13 cellular contexts compared by ENCODE assay signal in the genomic region with DNA sequence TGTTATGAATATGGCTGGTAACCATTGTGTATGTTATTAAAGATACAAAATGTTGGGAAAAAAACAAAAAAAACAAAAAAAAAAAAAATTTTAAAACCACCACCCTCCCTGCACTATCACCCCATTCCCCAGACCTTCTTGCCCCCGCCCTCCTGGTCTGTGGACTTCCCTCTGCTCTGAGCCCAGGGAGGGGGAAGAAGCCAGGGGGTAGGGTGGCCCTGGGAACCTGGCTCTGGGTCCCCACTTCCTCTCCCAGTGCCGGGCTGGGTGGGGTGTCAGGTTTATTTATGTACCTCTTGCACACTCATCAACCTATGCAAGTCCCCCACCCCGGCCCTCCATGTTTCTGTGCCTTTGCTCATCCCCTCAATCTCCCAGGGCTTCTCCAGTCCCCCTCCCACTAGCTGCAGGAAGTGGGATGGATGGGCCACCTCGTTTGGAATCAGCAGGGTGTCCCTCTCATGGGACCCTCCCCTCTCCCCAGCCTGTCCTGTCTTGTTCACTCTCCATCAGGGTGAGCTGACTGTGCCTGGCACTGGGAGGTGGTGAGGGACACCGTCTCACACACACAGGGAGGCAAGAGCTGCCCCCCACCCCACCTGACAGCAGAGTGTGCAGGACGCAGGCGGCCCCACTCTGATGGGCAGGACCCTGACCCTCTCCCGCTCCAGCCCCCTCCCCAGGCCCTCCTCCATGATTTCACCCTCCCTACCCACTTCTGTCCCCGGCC. TPM values are rescaled to one million over a fixed set of nuclear protein-coding genes. Genes with fewer than 3 reads are reported as not detected.
DNase-seq lines count a peak whose midpoint lies in the region; ATAC-seq and TF ChIP-seq lines count a peak whose summit lies in the region.
"Had no signal": no experiment of that assay in that cellular context is flagged by ENCODE, and none has a peak within 500 bp of the region (broad histone marks: within the 10 kb centered on the region; RNA-seq: fewer than 3 reads in every experiment).

No MANE protein-coding gene starts in this region.

- 100% methylated on average over 2 of the region's 9 CpGs for WGBS in mammary epithelial cell (ENCODE audit: low coverage, missing lambda C conversion rate)

- H3K4me2 ChIP-seq in PC-3 (ENCODE audit: low read length) = no peak overlapping the region
- no peak overlapping the region for H3K4me2 ChIP-seq in mammary epithelial cell (ENCODE audit: insufficient read depth, low read depth, low read length)

- no peaks in the 10 kb centered on the region for H3K9me3 Mint-ChIP-seq in activated CD4-positive, alpha-beta T cell treated with anti-CD3 and anti-CD28 coated beads for 36 hours (ENCODE audit: low read depth)

- no peaks in the 10 kb centered on the region for H3K27me3 Mint-ChIP-seq in activated CD4-positive, alpha-beta T cell treated with anti-CD3 and anti-CD28 coated beads for 36 hours

- no peaks in the 10 kb centered on the region for H3F3A ChIP-seq in PC-3 (ENCODE audit: low read length, unreplicated experiment)

- H3K79me2 ChIP-seq in PC-3 (ENCODE audit: low read length) = peaks cover 8% of the 10 kb centered on the region
- H3K79me2 ChIP-seq in mammary epithelial cell (ENCODE audit: insufficient read depth, low read length) = peaks cover 14% of the 10 kb centered on the region

- no peak overlapping the region for H3K4me3 Mint-ChIP-seq in activated CD4-positive, alpha-beta T cell treated with anti-CD3 and anti-CD28 coated beads for 36 hours

- no peak for DNase-seq in activated CD4-positive, alpha-beta T cell treated with anti-CD3 and anti-CD28 coated beads for 36 hours
- no peak for DNase-seq in activated CD4-positive, alpha-beta T cell treated with anti-CD3 and anti-CD28 coated beads, Interleukin-2, amount 50 U/mL, for 1 hour
- DNase-seq in PC-3 (no peak), mammary epithelial cell (no peak), NCI-H226 (no peak), NCI-H1694 (lab: John Stamatoyannopoulos, UW) (no peak), KG1 (lab: John Stamatoyannopoulos, UW) (no peak)
- DNase-seq: 8988T, cortex of kidney, NCI-H1417 treated with DMSO at 0.1 percent for 48 hours, NCI-H510A, tibial artery had no signal

- no peaks in the 10 kb centered on the region for H4K20me1 ChIP-seq in PC-3 (ENCODE audit: low read length)
- H4K20me1 ChIP-seq in mammary epithelial cell (ENCODE audit: insufficient read depth, low read length) = no peaks in the 10 kb centered on the region

- H3K36me3 Mint-ChIP-seq in activated CD4-positive, alpha-beta T cell treated with anti-CD3 and anti-CD28 coated beads for 36 hours (ENCODE audit: low read depth) = peaks cover 33% of the 10 kb centered on the region

- H3K4me3 ChIP-seq in PC-3 (ENCODE audit: low read length) = no peak overlapping the region
- H3K4me3 ChIP-seq in mammary epithelial cell (replicated peaks in 1 of 3; ENCODE audit: insufficient read depth in 1 of 3, low read depth in 2 of 3, low read length in 3 of 3) = no peak overlapping the region
- H3K4me3 ChIP-seq in neutrophil (ENCODE audit: low read depth in 1 of 2, low read length in 1 of 2) = no peak overlapping the region
- H3K4me3 ChIP-seq: tibial artery had no signal

- BruUV-seq in PC-3 (replicated peaks; lab: Mats Ljungman, UMichigan) (TSS peak; percentile 23), mammary epithelial cell (replicated peaks; lab: Mats Ljungman, UMichigan) (TSS peak; percentile 50)

- intact Hi-C loops in activated CD4-positive, alpha-beta T cell treated with anti-CD3 and anti-CD28 coated beads for 36 hours (cut with DNase I, micrococcal nuclease) = no loop called here
- intact Hi-C loops in PC-3 (cut with micrococcal nuclease) = no loop called here
- intact Hi-C loops in mammary epithelial cell (cut with micrococcal nuclease) = no loop called here

- H3K9me3 ChIP-seq in PC-3 (ENCODE audit: low read length) (no peaks in the 10 kb centered on the region), mammary epithelial cell (replicated peaks; ENCODE audit: insufficient read depth, low read length) (no peaks in the 10 kb centered on the region), neutrophil (no peaks in the 10 kb centered on the region)
- H3K9me3 ChIP-seq: tibial artery had no signal

- in situ Hi-C loops in mammary epithelial cell (cut with MboI; ENCODE audit: low sequenced_read_pairs in 2 of 2) = no loop called here

- CTCF ChIA-PET in activated CD4-positive, alpha-beta T cell treated with anti-CD3 and anti-CD28 coated beads for 36 hours (lab: Charles Lee) = no interaction called here
- CTCF ChIA-PET in PC-3 (lab: Charles Lee) = no interaction called here
- CTCF ChIA-PET in mammary epithelial cell (lab: Charles Lee; ENCODE audit: low non-redundant PET) = no interaction called here

- H3K4me1 Mint-ChIP-seq in activated CD4-positive, alpha-beta T cell treated with anti-CD3 and anti-CD28 coated beads for 36 hours = peaks cover 6% of the 10 kb centered on the region

- H3K27ac ChIP-seq in PC-3 (ENCODE audit: low read length) (no peak overlapping the region), mammary epithelial cell (ENCODE audit: insufficient read depth, low read depth, low read length) (no peak overlapping the region), neutrophil (peak overlapping the region; percentile 44)
- H3K27ac ChIP-seq: tibial artery had no signal

- no peaks in the 10 kb centered on the region for H3K27me3 ChIP-seq in PC-3 (ENCODE audit: low read length)
- no peaks in the 10 kb centered on the region for H3K27me3 ChIP-seq in mammary epithelial cell (ENCODE audit: insufficient read depth, low read length)
- H3K27me3 ChIP-seq in neutrophil = no peaks in the 10 kb centered on the region
- H3K27me3 ChIP-seq: tibial artery had no signal

- no peak overlapping the region for H3K9ac ChIP-seq in PC-3 (ENCODE audit: low read length)
- H3K9ac ChIP-seq in mammary epithelial cell (ENCODE audit: insufficient read depth, low read length) = no peak overlapping the region

- dilution Hi-C loops in mammary epithelial cell (cut with HindIII; ENCODE audit: low sequenced_read_pairs) = no loop called here

- H3K27ac Mint-ChIP-seq in activated CD4-positive, alpha-beta T cell treated with anti-CD3 and anti-CD28 coated beads for 36 hours = peak overlapping the region; percentile 22

- H3K36me3 ChIP-seq in PC-3 (ENCODE audit: low read depth, low read length) (no peaks in the 10 kb centered on the region; the same call in none of the 2 replicates), mammary epithelial cell (ENCODE audit: insufficient read depth, low read length) (peaks cover 22% of the 10 kb centered on the region), neutrophil (peaks cover 99% of the 10 kb centered on the region)

- no peak for ATAC-seq in activated CD4-positive, alpha-beta T cell treated with anti-CD3 and anti-CD28 coated beads for 36 hours
- no peak for ATAC-seq in PC-3

- POLR2A ChIA-PET in activated CD4-positive, alpha-beta T cell treated with anti-CD3 and anti-CD28 coated beads for 36 hours (lab: Charles Lee) = no interaction called here
- POLR2A ChIA-PET in PC-3 (lab: Charles Lee; ENCODE audit: unreplicated experiment) = no interaction called here

- no peaks in the 10 kb centered on the region for H3K9me2 ChIP-seq in PC-3 (replicated peaks; ENCODE audit: low read length)

- TF ChIP-seq CTCF in PC-3 (conservative IDR thresholded peaks at IDR 0.05; ENCODE audit: low read depth, low read length) (no peak), mammary epithelial cell (conservative IDR thresholded peaks at IDR 0.05 in 1 of 2, IDR thresholded peaks at IDR 0.05 in 1 of 2; ENCODE audit: extremely low read depth in 1 of 2, insufficient read depth in 1 of 2, low read depth in 1 of 2, low read length in 2 of 2) (no peak), neutrophil (IDR thresholded peaks at IDR 0.05) (no peak)

- H2AFZ ChIP-seq in PC-3 (ENCODE audit: low read length) (no peak overlapping the region), mammary epithelial cell (ENCODE audit: low read depth, low read length) (no peak overlapping the region)

- H3K4me1 ChIP-seq in PC-3 (ENCODE audit: insufficient read depth, low read length) (peaks cover 5% of the 10 kb centered on the region; the same call in 1 of the 2 replicates), mammary epithelial cell (ENCODE audit: insufficient read depth, low read length) (peaks cover 21% of the 10 kb centered on the region), neutrophil (ENCODE audit: control insufficient read depth in 1 of 2, insufficient read depth in 1 of 2, low read depth in 1 of 2, low read length in 1 of 2) (peaks cover 3 to 5% of the 10 kb centered on the region in 2 experiments)

RNA-seq across cellular contexts. Expression of a gene that starts 5.9 kb away (rescaled TPM):
- total RNA-seq in activated CD4-positive, alpha-beta T cell treated with anti-CD3 and anti-CD28 coated beads for 36 hours = 10 to 100 TPM; 40.4 to 54.2 TPM
- total RNA-seq in PC-3 (2014; rRNA removed) (50.7 and 56.6 TPM in 2 replicates), mammary epithelial cell (10 to 100 TPM; 25.5 to 45.8 TPM)
- polyA plus RNA-seq in mammary epithelial cell = 54.0 TPM
- 26.5 TPM for polyA minus RNA-seq in mammary epithelial cell

RNA-seq across cellular contexts. Expression of a gene that starts 6.2 kb away (rescaled TPM):
- total RNA-seq in activated CD4-positive, alpha-beta T cell treated with anti-CD3 and anti-CD28 coated beads for 36 hours = 10 to 100 TPM; 24.0 to 34.6 TPM
- total RNA-seq in PC-3 (2014; rRNA removed) (17.0 and 30.1 TPM in 2 replicates), mammary epithelial cell (10 to 100 TPM; 19.5 to 29.3 TPM)
- 25.9 TPM for polyA plus RNA-seq in mammary epithelial cell
- 21.9 TPM for polyA minus RNA-seq in mammary epithelial cell

RNA-seq across cellular contexts. Expression of a gene that starts 21.6 kb away (rescaled TPM):
- 10 to 100 TPM; 69.1 to 69.3 TPM for total RNA-seq in activated CD4-positive, alpha-beta T cell treated with anti-CD3 and anti-CD28 coated beads for 36 hours
- 32.7 and 68.4 TPM in 2 replicates for total RNA-seq in PC-3 (2014; rRNA removed)
- total RNA-seq in mammary epithelial cell = 100 to 1,000 TPM in 1 of 2 donors, 10 to 100 TPM in 1; 13.3 to 110 TPM
- 10.4 TPM for polyA plus RNA-seq in mammary epithelial cell
- polyA minus RNA-seq in mammary epithelial cell = 34.5 TPM

RNA-seq across cellular contexts. Expression of a gene that starts 27.5 kb away (rescaled TPM):
- total RNA-seq in activated CD4-positive, alpha-beta T cell treated with anti-CD3 and anti-CD28 coated beads for 36 hours = 10 to 100 TPM; 46.0 to 65.5 TPM
- total RNA-seq in PC-3 (2014; rRNA removed) (8.3 and 10.6 TPM in 2 replicates), mammary epithelial cell (10 to 100 TPM; 15.5 to 40.6 TPM)
- polyA plus RNA-seq in mammary epithelial cell = 21.9 TPM
- polyA minus RNA-seq in mammary epithelial cell = 10.2 TPM

RNA-seq across cellular contexts. Expression of a gene that starts 42.8 kb away (rescaled TPM):
- 10 to 100 TPM; 45.2 to 46.9 TPM for total RNA-seq in activated CD4-positive, alpha-beta T cell treated with anti-CD3 and anti-CD28 coated beads for 36 hours
- total RNA-seq in PC-3 (2014; rRNA removed) (80.4 and 93.8 TPM in 2 replicates), mammary epithelial cell (10 to 100 TPM; 54.3 to 95.2 TPM)
- polyA plus RNA-seq in mammary epithelial cell = 54.1 TPM
- polyA minus RNA-seq in mammary epithelial cell = 144 TPM
